In the genomic region with DNA sequence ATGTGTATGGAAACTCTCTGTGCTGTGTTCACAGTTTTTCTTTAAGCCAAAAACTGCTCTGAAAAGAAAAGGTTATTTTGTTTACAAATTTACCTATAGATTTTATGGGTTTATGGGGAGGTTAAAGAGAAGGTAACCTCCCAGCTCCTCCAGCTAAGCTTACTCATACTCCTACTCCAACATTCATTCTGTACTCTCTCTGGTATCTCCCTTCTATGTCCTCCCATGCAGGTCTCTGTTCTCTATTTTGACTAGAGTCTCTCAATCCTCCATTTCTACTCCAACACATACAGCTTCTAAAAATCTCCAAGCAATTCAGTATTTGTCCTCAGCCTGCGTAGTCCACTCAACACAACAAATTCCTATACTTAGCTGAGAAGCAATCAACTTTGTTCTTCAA, we compare ENCODE assay signal across 21 cellular contexts. TPM values are rescaled to one million over a fixed set of nuclear protein-coding genes. Genes with fewer than 3 reads are reported as not detected.
A peak's percentile ranks its signal among the peaks of the same experiment; 100 is the strongest.
DNase-seq lines count a peak whose midpoint lies in the region; ATAC-seq, FAIRE-seq and TF ChIP-seq lines count a peak whose summit lies in the region.
"Had no signal": no experiment of that assay in that cellular context is flagged by ENCODE, and none has a peak within 500 bp of the region (broad histone marks: within the 10 kb centered on the region; RNA-seq: fewer than 3 reads in every experiment).

No MANE protein-coding gene starts in this region.

- H3K27me3 ChIP-seq in Caco-2 (replicated peaks; ENCODE audit: control insufficient read depth, insufficient read depth, low read length) = no peaks in the 10 kb centered on the region
- H3K27me3 ChIP-seq: MG63, thyroid gland had no signal

- H3K36me3 ChIP-seq in Caco-2 (ENCODE audit: control insufficient read depth, insufficient read depth, low read length) = no peaks in the 10 kb centered on the region; the same call in 1 of the 2 replicates
- H3K36me3 ChIP-seq: left ventricle myocardium inferior, MG63, thyroid gland, WERI-Rb-1 had no signal

- H3K27ac Mint-ChIP-seq in Caco-2 (ENCODE audit: unreplicated experiment) = peak overlapping the region; percentile 13

- H3K9me3 ChIP-seq in Caco-2 = no peaks in the 10 kb centered on the region
- H3K9me3 ChIP-seq: left ventricle myocardium inferior, MG63, thyroid gland had no signal

- CTCF ChIA-PET in Caco-2 (lab: Charles Lee) = interaction anchor here (0.7 to 1.4 kb wide), 2 partner anchors 85 to 498 kb away, joined by 3 to 4 read pairs; no protein-coding TSS in a partner anchor

- ATAC-seq in GM18907 (IDR thresholded peaks at IDR 0.05; ENCODE audit: unreplicated experiment) = peak; percentile 83
- peak; percentile 98 for ATAC-seq in HG02610 (IDR thresholded peaks at IDR 0.05; ENCODE audit: unreplicated experiment)
- peak; percentile 75 for ATAC-seq in HG03432 (IDR thresholded peaks at IDR 0.05; ENCODE audit: unreplicated experiment)
- no peak for ATAC-seq in HG03135 (IDR thresholded peaks at IDR 0.05; ENCODE audit: unreplicated experiment)

- peaks cover 35% of the 10 kb centered on the region for H3K4me1 ChIP-seq in Caco-2
- H3K4me1 ChIP-seq: left ventricle myocardium inferior, thyroid gland had no signal

- TF ChIP-seq CTCF in Caco-2 (IDR thresholded peaks at IDR 0.05; ENCODE audit: insufficient read depth in 1 of 2, low read depth in 1 of 2, low read length in 1 of 2, severe bottlenecking in 1 of 2, unreplicated experiment in 1 of 2) = no peak

- H3K27me3 Mint-ChIP-seq in Caco-2 (ENCODE audit: insufficient read depth, unreplicated experiment) = no peaks in the 10 kb centered on the region

- intact Hi-C loops in Caco-2 (cut with micrococcal nuclease; ENCODE audit: unreplicated experiment) = no loop called here

- no peak for FAIRE-seq in GM19239 (lab: Jason Lieb, UNC)
- FAIRE-seq: A204.1, astrocyte, H54 had no signal

- H3K36me3 Mint-ChIP-seq in Caco-2 (ENCODE audit: insufficient read depth, unreplicated experiment) = no peaks in the 10 kb centered on the region
- H3K36me3 Mint-ChIP-seq: CD14-positive monocyte had no signal

- no peak overlapping the region for H3K4me3 Mint-ChIP-seq in Caco-2 (ENCODE audit: unreplicated experiment)
- H3K4me3 Mint-ChIP-seq: CD14-positive monocyte had no signal

- DNase-seq in Caco-2 (no peak), GM19239 (ENCODE audit: insufficient read length, low spot score) (no peak), NCI-H1417 (lab: John Stamatoyannopoulos, UW) (no peak), glomerular visceral epithelial cell (ENCODE audit: extremely low spot score) (no peak)
- DNase-seq: DMS79; foreskin melanocyte; left ventricle myocardium inferior; MG63; NCI-H2107; NCI-H774; stimulated activated CD4-positive, alpha-beta T cell treated with anti-CD3 and anti-CD28 coated beads, Interleukin-4, amount 100 ng/mL, for 24 hours; thyroid gland; WERI-Rb-1 had no signal

- no peaks in the 10 kb centered on the region for H3K9me3 Mint-ChIP-seq in Caco-2 (ENCODE audit: unreplicated experiment)

- no TSS peak for BruUV-seq in Caco-2 (replicated peaks; lab: Mats Ljungman, UMichigan)

- peaks cover 31% of the 10 kb centered on the region for H3K4me1 Mint-ChIP-seq in Caco-2 (ENCODE audit: low read depth, unreplicated experiment)

- no peak overlapping the region for H3K4me3 ChIP-seq in Caco-2 (ENCODE audit: low read depth, low read length)
- H3K4me3 ChIP-seq: left ventricle myocardium inferior, MG63, thyroid gland had no signal

- POLR2A ChIA-PET in Caco-2 (lab: Charles Lee) = no interaction called here

RNA-seq across cellular contexts. Expression of gene RELL1, which starts 46.6 kb away (rescaled TPM):
- total RNA-seq in Caco-2 (2022) = 45.3 and 48.5 TPM in 2 replicates
